In genomic region chr5:126680215-126680817, GRCh38 we compare ENCODE assay signal across 9 cellular contexts.
DNase-seq lines count a peak whose midpoint lies in the region; ATAC-seq and TF ChIP-seq lines count a peak whose summit lies in the region.
"Had no signal": no experiment of that assay in that cellular context is flagged by ENCODE, and none has a peak within 500 bp of the region (broad histone marks: within the 10 kb centered on the region; RNA-seq: fewer than 3 reads in every experiment).

No MANE protein-coding gene starts in this region.

- no peaks in the 10 kb centered on the region for H3K9me3 Mint-ChIP-seq in activated naive CD8-positive, alpha-beta T cell treated with anti-CD3 and anti-CD28 coated beads, Interleukin-2, amount 10 ng/mL, durations not matched to agents 7 days and 5 days
- no peaks in the 10 kb centered on the region for H3K9me3 Mint-ChIP-seq in activated naive CD8-positive, alpha-beta T cell treated with anti-CD3 and anti-CD28 coated beads for 36 hours

- peak; percentile 35 for ATAC-seq in activated naive CD8-positive, alpha-beta T cell treated with anti-CD3 and anti-CD28 coated beads, Interleukin-2, amount 10 ng/mL, durations not matched to agents 7 days and 5 days (ENCODE audit: low read depth)
- ATAC-seq in HG03432 (IDR thresholded peaks at IDR 0.05; ENCODE audit: unreplicated experiment) (peak; percentile 73), mucosa of descending colon (peak; percentile 78)

- H3K27me3 Mint-ChIP-seq in activated naive CD8-positive, alpha-beta T cell treated with anti-CD3 and anti-CD28 coated beads, Interleukin-2, amount 10 ng/mL, durations not matched to agents 7 days and 5 days: no peaks in the 10 kb centered on the region
- peaks cover 6% of the 10 kb centered on the region for H3K27me3 Mint-ChIP-seq in activated naive CD8-positive, alpha-beta T cell treated with anti-CD3 and anti-CD28 coated beads for 36 hours

- no peak overlapping the region for H3K27ac ChIP-seq in testis
- H3K27ac ChIP-seq: C4-2B had no signal

- H3K36me3 ChIP-seq in mucosa of descending colon (ENCODE audit: low read depth): no peaks in the 10 kb centered on the region
- no peaks in the 10 kb centered on the region for H3K36me3 ChIP-seq in testis (ENCODE audit: low read depth, missing control alignments)

- no peaks in the 10 kb centered on the region for H3K36me3 Mint-ChIP-seq in activated naive CD8-positive, alpha-beta T cell treated with anti-CD3 and anti-CD28 coated beads, Interleukin-2, amount 10 ng/mL, durations not matched to agents 7 days and 5 days
- no peaks in the 10 kb centered on the region for H3K36me3 Mint-ChIP-seq in activated naive CD8-positive, alpha-beta T cell treated with anti-CD3 and anti-CD28 coated beads for 36 hours

- 52 to 55% methylated on average over 3 of the region's 4 CpGs for WGBS in testis, 2 donors

- H3K27ac Mint-ChIP-seq in activated naive CD8-positive, alpha-beta T cell treated with anti-CD3 and anti-CD28 coated beads, Interleukin-2, amount 10 ng/mL, durations not matched to agents 7 days and 5 days: no peak overlapping the region
- no peak overlapping the region for H3K27ac Mint-ChIP-seq in activated naive CD8-positive, alpha-beta T cell treated with anti-CD3 and anti-CD28 coated beads for 36 hours

- H3K9me3 ChIP-seq in mucosa of descending colon: no peaks in the 10 kb centered on the region
- no peaks in the 10 kb centered on the region for H3K9me3 ChIP-seq in testis

- TF ChIP-seq POLR2A in testis (IDR thresholded peaks at IDR 0.05): no peak

- intact Hi-C loops in mucosa of descending colon (cut with DNase I, micrococcal nuclease) (no loop called here), testis (cut with DNase I; ENCODE audit: low total_unique reads) (no loop called here)

- TF ChIP-seq CTCF in mucosa of descending colon (IDR thresholded peaks at IDR 0.05) (no peak), testis (IDR thresholded peaks at IDR 0.05) (no peak)

- H3K4me1 ChIP-seq in mucosa of descending colon (ENCODE audit: low read depth) (peaks cover 6% of the 10 kb centered on the region), testis (no peaks in the 10 kb centered on the region)

- H3K4me3 ChIP-seq in mucosa of descending colon (no peak overlapping the region), testis (no peak overlapping the region)

- peaks cover 24% of the 10 kb centered on the region for H3K4me1 Mint-ChIP-seq in activated naive CD8-positive, alpha-beta T cell treated with anti-CD3 and anti-CD28 coated beads, Interleukin-2, amount 10 ng/mL, durations not matched to agents 7 days and 5 days
- H3K4me1 Mint-ChIP-seq in activated naive CD8-positive, alpha-beta T cell treated with anti-CD3 and anti-CD28 coated beads for 36 hours: peaks cover 30% of the 10 kb centered on the region

- POLR2A ChIA-PET in activated naive CD8-positive, alpha-beta T cell treated with anti-CD3 and anti-CD28 coated beads, Interleukin-2, amount 10 ng/mL, durations not matched to agents 7 days and 5 days (lab: Charles Lee): interaction anchor here (10.2 kb wide), 1 partner anchor 98 kb away, joined by 119 read pairs; the partner anchor contains the start of gene LMNB1

- no peak overlapping the region for H3K4me3 Mint-ChIP-seq in activated naive CD8-positive, alpha-beta T cell treated with anti-CD3 and anti-CD28 coated beads, Interleukin-2, amount 10 ng/mL, durations not matched to agents 7 days and 5 days
- H3K4me3 Mint-ChIP-seq in activated naive CD8-positive, alpha-beta T cell treated with anti-CD3 and anti-CD28 coated beads for 36 hours: no peak overlapping the region

- DNase-seq in activated naive CD8-positive, alpha-beta T cell treated with anti-CD3 and anti-CD28 coated beads, Interleukin-2, amount 10 ng/mL, durations not matched to agents 7 days and 5 days: no peak
- no peak for DNase-seq in activated naive CD8-positive, alpha-beta T cell treated with anti-CD3 and anti-CD28 coated beads for 36 hours
- DNase-seq in SK-N-DZ (ENCODE audit: low spot score) (peak; percentile 30), mucosa of descending colon (peak in 1 of 3 donors; percentile 48), testis (no peak), COR-L47 (lab: John Stamatoyannopoulos, UW) (no peak)
- no peak for DNase-seq in activated CD8-positive, alpha-beta memory T cell treated with anti-CD3 and anti-CD28 coated beads for 24 hours

- no peaks in the 10 kb centered on the region for H3K27me3 ChIP-seq in testis
